In genomic region chr6:7725849-7726415, GRCh38 we compare ENCODE assay signal across 8 cellular contexts. TPM values are rescaled to one million over a fixed set of nuclear protein-coding genes. Genes with fewer than 3 reads are reported as not detected.
DNase-seq lines count a peak whose midpoint lies in the region; ATAC-seq and TF ChIP-seq lines count a peak whose summit lies in the region.

BMP6 (plus strand) TSS chr6:7726099; CDS start chr6:7726956, 857 bp downstream.

- no peaks in the 10 kb centered on the region for H3K9me3 Mint-ChIP-seq in activated naive CD4-positive, alpha-beta T cell treated with anti-CD3 and anti-CD28 coated beads, Interleukin-2, amount 50 U/mL, for 24 hours
- H3K9me3 Mint-ChIP-seq in glutamatergic neuron (ENCODE audit: unreplicated experiment): peaks cover 2% of the 10 kb centered on the region

- H2BK20ac ChIP-seq in IMR-90 (ENCODE audit: low read depth, low read length): no peak within 1 kb of the TSS

- no peak within 1 kb of the TSS for H3K9ac ChIP-seq in IMR-90 (ENCODE audit: low read depth, low read length)

- no peak for TF ChIP-seq RAD21 in IMR-90 (IDR thresholded peaks at IDR 0.05; ENCODE audit: low read length)

- BruUV-seq in IMR-90 (replicated peaks; lab: Mats Ljungman, UMichigan) (no TSS peak), Panc1 (replicated peaks; lab: Mats Ljungman, UMichigan) (no TSS peak)

- no peak within 1 kb of the TSS for H2BK15ac ChIP-seq in IMR-90 (ENCODE audit: low read depth, low read length)

- H3K18ac ChIP-seq in IMR-90 (ENCODE audit: low read depth, low read length): no peak within 1 kb of the TSS

- ATAC-seq in GM21717 (IDR thresholded peaks at IDR 0.05; ENCODE audit: unreplicated experiment) (peak; percentile 68), IMR-90 (ENCODE audit: low read depth) (peak; percentile 83), Panc1 (peak; percentile 77)

- TF ChIP-seq POLR2A in IMR-90 (IDR thresholded peaks at IDR 0.05; ENCODE audit: low read depth, low read length) (no peak), transverse colon (IDR thresholded peaks at IDR 0.05) (no peak)

- H3K27me3 Mint-ChIP-seq in activated naive CD4-positive, alpha-beta T cell treated with anti-CD3 and anti-CD28 coated beads, Interleukin-2, amount 50 U/mL, for 24 hours: peaks cover 53% of the 10 kb centered on the region
- peaks cover 8% of the 10 kb centered on the region for H3K27me3 Mint-ChIP-seq in glutamatergic neuron (ENCODE audit: unreplicated experiment)

- no peak within 1 kb of the TSS for H3K23ac ChIP-seq in IMR-90 (ENCODE audit: low read depth, low read length)

- no peak within 1 kb of the TSS for H3K14ac ChIP-seq in IMR-90 (replicated peaks; ENCODE audit: low read depth, low read length)

- H2BK5ac ChIP-seq in IMR-90 (ENCODE audit: low read depth, low read length, poor library complexity, severe bottlenecking): no peak within 1 kb of the TSS

- H3K9me3 ChIP-seq in IMR-90 (ENCODE audit: control insufficient read depth, insufficient read depth, low read length) (no peaks in the 10 kb centered on the region), Panc1 (ENCODE audit: control insufficient read depth, insufficient read depth, low read depth, low read length) (no peaks in the 10 kb centered on the region), transverse colon (no peaks in the 10 kb centered on the region)

- POLR2A ChIA-PET in IMR-90 (lab: Charles Lee; ENCODE audit: unreplicated experiment): no interaction called here
- POLR2A ChIA-PET in Panc1 (lab: Charles Lee): interaction anchor here (0.7 kb wide), 1 partner anchor 167 kb away, joined by 3 read pairs; no protein-coding TSS in a partner anchor

- H4K20me1 ChIP-seq in IMR-90 (ENCODE audit: insufficient read depth, low read length): no peaks in the 10 kb centered on the region

- no peak within 1 kb of the TSS for H2BK120ac ChIP-seq in IMR-90 (ENCODE audit: low read depth, low read length)

- H3K36me3 ChIP-seq in IMR-90 (ENCODE audit: control insufficient read depth, insufficient read depth, low read length) (no peaks in the 10 kb centered on the region), Panc1 (ENCODE audit: control insufficient read depth, insufficient read depth, low read length) (no peaks in the 10 kb centered on the region), transverse colon (no peaks in the 10 kb centered on the region)

- no peak for TF ChIP-seq CTCF in IMR-90 (conservative IDR thresholded peaks at IDR 0.05; ENCODE audit: low read depth, low read length)
- TF ChIP-seq CTCF in Panc1 (IDR thresholded peaks at IDR 0.05): no peak
- no peak for TF ChIP-seq CTCF in glutamatergic neuron (IDR thresholded peaks at IDR 0.05; ENCODE audit: partially characterized antibody, unreplicated experiment)
- no peak for TF ChIP-seq CTCF in transverse colon (IDR thresholded peaks at IDR 0.05)

- H4K8ac ChIP-seq in IMR-90 (ENCODE audit: low read depth in 2 of 2, low read length in 2 of 2): no peak within 1 kb of the TSS

- no peaks in the 10 kb centered on the region for H3K9me1 ChIP-seq in IMR-90 (ENCODE audit: insufficient read depth, low read length)

- H3K4me3 ChIP-seq in IMR-90 (ENCODE audit: insufficient read depth, low read depth, low read length) (peak within 1 kb of the TSS; percentile 60), Panc1 (ENCODE audit: low read depth in 2 of 2, low read length in 2 of 2) (peak within 1 kb of the TSS; percentile 61 to 66), transverse colon (peak within 1 kb of the TSS; percentile 13 to 71 (median 41))

- no peaks in the 10 kb centered on the region for H3K79me1 ChIP-seq in IMR-90 (ENCODE audit: low read depth in 1 of 2, low read length in 2 of 2)

- CTCF ChIA-PET in IMR-90 (lab: Yijun Ruan, JAX) (interaction anchor here (0.8 kb wide), 1 partner anchor 280 kb away, joined by 4 read pairs; no protein-coding TSS in a partner anchor), Panc1 (lab: Charles Lee) (interaction anchor here (0.5 kb wide), 1 partner anchor 318 kb away, joined by 7 read pairs; no protein-coding TSS in a partner anchor)

- no peak within 1 kb of the TSS for H4K5ac ChIP-seq in IMR-90 (ENCODE audit: low read depth, low read length)

- H4K91ac ChIP-seq in IMR-90 (ENCODE audit: insufficient read depth, low read depth, low read length): no peak within 1 kb of the TSS

- H2AK5ac ChIP-seq in IMR-90 (ENCODE audit: low read depth, low read length): no peak within 1 kb of the TSS; the same call in 1 of the 2 replicates

- H2AFZ ChIP-seq in IMR-90 (replicated peaks; ENCODE audit: low read length, poor library complexity): peak within 1 kb of the TSS; percentile 81

- DNase-seq in DMS79 (lab: John Stamatoyannopoulos, UW) (peak; percentile 43), IMR-90 (peak; percentile 79), Panc1 (ENCODE audit: low read depth, low spot score) (peak; percentile 69), glutamatergic neuron (peak; percentile 86), non-pigmented ciliary epithelial cell (ENCODE audit: low read depth) (peak; percentile 35), transverse colon (peak; percentile 88)

- H2AK9ac ChIP-seq in IMR-90 (replicated peaks; ENCODE audit: low read depth, low read length, poor library complexity): no peak within 1 kb of the TSS

- H3K4me1 ChIP-seq in IMR-90 (ENCODE audit: control insufficient read depth, insufficient read depth, low read length) (peaks cover 3% of the 10 kb centered on the region; the same call in 1 of the 2 replicates), Panc1 (ENCODE audit: control insufficient read depth, insufficient read depth, low read length) (peaks cover 24% of the 10 kb centered on the region), transverse colon (peaks cover 4 to 34% (median 30%) of the 10 kb centered on the region in 4 donors)

- no peak within 1 kb of the TSS for H3K4ac ChIP-seq in IMR-90 (ENCODE audit: low read depth, low read length)

- H3K36me3 Mint-ChIP-seq in activated naive CD4-positive, alpha-beta T cell treated with anti-CD3 and anti-CD28 coated beads, Interleukin-2, amount 50 U/mL, for 24 hours: no peaks in the 10 kb centered on the region
- no peaks in the 10 kb centered on the region for H3K36me3 Mint-ChIP-seq in glutamatergic neuron (ENCODE audit: unreplicated experiment)

- TF ChIP-seq EP300 in transverse colon (IDR thresholded peaks at IDR 0.05; ENCODE audit: low read depth): no peak

- H3K27ac Mint-ChIP-seq in activated naive CD4-positive, alpha-beta T cell treated with anti-CD3 and anti-CD28 coated beads, Interleukin-2, amount 50 U/mL, for 24 hours: no peak within 1 kb of the TSS
- H3K27ac Mint-ChIP-seq in glutamatergic neuron (ENCODE audit: unreplicated experiment): peak within 1 kb of the TSS; percentile 38

- no peak within 1 kb of the TSS; the same call in 1 of the 2 replicates for H3K27ac ChIP-seq in IMR-90 (ENCODE audit: insufficient read depth, low read length)
- H3K27ac ChIP-seq in Panc1 (ENCODE audit: low read length): no peak within 1 kb of the TSS
- H3K27ac ChIP-seq in transverse colon: peak within 1 kb of the TSS in 1 of 4 donors; percentile 15

- 1% methylated on average over 38 of the region's 69 CpGs; no CpG with 5 or more reads in 1 of the 2 experiments for WGBS in IMR-90 (ENCODE audit: extremely low coverage in 2 of 2, insufficient read length in 1 of 2), 2 experiments
- 0% methylated on average over 12 to 63 of the region's 69 CpGs for WGBS in transverse colon (ENCODE audit: low coverage in 1 of 2), 2 donors

- H3K56ac ChIP-seq in IMR-90 (ENCODE audit: extremely low read depth, insufficient read depth, low read length): no peak within 1 kb of the TSS

- H3K4me3 Mint-ChIP-seq in activated naive CD4-positive, alpha-beta T cell treated with anti-CD3 and anti-CD28 coated beads, Interleukin-2, amount 50 U/mL, for 24 hours: peak within 1 kb of the TSS; percentile 79
- peak within 1 kb of the TSS; percentile 85 for H3K4me3 Mint-ChIP-seq in glutamatergic neuron (ENCODE audit: unreplicated experiment)

- peaks cover 10% of the 10 kb centered on the region for H3K4me1 Mint-ChIP-seq in activated naive CD4-positive, alpha-beta T cell treated with anti-CD3 and anti-CD28 coated beads, Interleukin-2, amount 50 U/mL, for 24 hours
- H3K4me1 Mint-ChIP-seq in glutamatergic neuron (ENCODE audit: low read depth, unreplicated experiment): peaks cover 9% of the 10 kb centered on the region

- intact Hi-C loops in IMR-90 (cut with micrococcal nuclease) (no loop called here), Panc1 (cut with micrococcal nuclease; ENCODE audit: unreplicated experiment) (loop anchor here (5.0 to 10.0 kb wide), 4 partner anchors 149 to 446 kb away; partner anchors contain the start of gene TXNDC5), transverse colon (cut with DNase I; ENCODE audit: low total_unique reads) (no loop called here)

- H3K27me3 ChIP-seq in IMR-90 (ENCODE audit: control insufficient read depth, insufficient read depth, low read length) (peaks cover 45% of the 10 kb centered on the region), Panc1 (ENCODE audit: control insufficient read depth, insufficient read depth, low read length) (no peaks in the 10 kb centered on the region), transverse colon (peaks cover 87% of the 10 kb centered on the region)

- H3K4me2 ChIP-seq in IMR-90 (ENCODE audit: low read depth, low read length): peak within 1 kb of the TSS; percentile 98

- dilution Hi-C loops in IMR-90 (cut with HindIII; ENCODE audit: low sequenced_read_pairs, unreplicated experiment): no loop called here

- in situ Hi-C loops in IMR-90 (cut with MboI; ENCODE audit: low sequenced_read_pairs) (loop anchor here (10.0 kb wide), 1 partner anchor 169 kb away; no protein-coding TSS in a partner anchor), Panc1 (cut with HindIII; ENCODE audit: low pct_unique_long_range_greater_than_20kb, low sequenced_read_pairs) (no loop called here), transverse colon (cut with MboI; ENCODE audit: low pct_ligation_motif_present in 1 of 4, low pct_unique_long_range_greater_than_20kb in 1 of 4, low sequenced_read_pairs in 3 of 4) (loop anchor here in 2 of 4 donors (10.0 kb wide), 1 partner anchor 279 kb away; no protein-coding TSS in a partner anchor)

TF ChIP-seq in IMR-90, 13 proteins besides CTCF, POLR2A, EP300 and RAD21 (continues in another document):
- TF ChIP-seq MAFK (IDR thresholded peaks at IDR 0.05; ENCODE audit: low read depth, low read length) (no peak), SMC3 (IDR thresholded peaks at IDR 0.05; ENCODE audit: low read depth, low read length) (no peak), MXI1 (IDR thresholded peaks at IDR 0.05; ENCODE audit: borderline replicate concordance, low read depth, low read length) (no peak), MAZ (IDR thresholded peaks at IDR 0.05; ENCODE audit: borderline replicate concordance, low read depth, low read length) (no peak; the same call in 1 of the 2 replicates), FOS (IDR thresholded peaks at IDR 0.05; ENCODE audit: low read depth, low read length) (no peak), BHLHE40 (IDR thresholded peaks at IDR 0.05; ENCODE audit: low read depth, low read length) (no peak)

RNA-seq across cellular contexts. Expression of gene BMP6, which starts in this region (rescaled TPM):
- total RNA-seq in IMR-90 (2012; rRNA removed): 0.18 and 0.28 TPM in 2 replicates
- polyA plus RNA-seq in IMR-90 (2012; rRNA removed): 0.19 TPM in 2 replicates
- 0.14 and 0.20 TPM in 2 replicates for polyA plus RNA-seq in IMR-90 (2012; cell fraction: cytosol; rRNA removed)
- 0.07 and 0.17 TPM in 2 replicates for polyA plus RNA-seq in IMR-90 (2012; cell fraction: nucleus; rRNA removed; ENCODE audit: low replicate concordance)
- total RNA-seq in Panc1 (2021; ENCODE audit: unreplicated experiment): 13.6 TPM
- polyA plus RNA-seq in Panc1 (2012; ENCODE audit: insufficient read length): 12.0 TPM
- total RNA-seq in glutamatergic neuron (ENCODE audit: unreplicated experiment): 0.25 TPM
- total RNA-seq in transverse colon: 10 to 100 TPM in 1 of 4 donors, 1 to 10 TPM in 3; 1.1 to 12.7 (median 6.7) TPM

Comparison
In these comparisons a context has a peak if more than half of its experiments do, and no peak if none do; other contexts are left out.
1. Peak in DNase-seq, ATAC-seq, H3K4me3 ChIP-seq and H3K4me2 ChIP-seq in IMR-90; RNA of the gene not detected or under 1 TPM.
2. Peak in DNase-seq in glutamatergic neuron; RNA of the gene not detected or under 1 TPM.
3. DNase-seq: peak in every context shown above with its lines; median percentile 88 in transverse colon; 86 in glutamatergic neuron; 79 in IMR-90; 69 in Panc1; 43 in DMS79; 35 in non-pigmented ciliary epithelial cell.